In the genomic region with DNA sequence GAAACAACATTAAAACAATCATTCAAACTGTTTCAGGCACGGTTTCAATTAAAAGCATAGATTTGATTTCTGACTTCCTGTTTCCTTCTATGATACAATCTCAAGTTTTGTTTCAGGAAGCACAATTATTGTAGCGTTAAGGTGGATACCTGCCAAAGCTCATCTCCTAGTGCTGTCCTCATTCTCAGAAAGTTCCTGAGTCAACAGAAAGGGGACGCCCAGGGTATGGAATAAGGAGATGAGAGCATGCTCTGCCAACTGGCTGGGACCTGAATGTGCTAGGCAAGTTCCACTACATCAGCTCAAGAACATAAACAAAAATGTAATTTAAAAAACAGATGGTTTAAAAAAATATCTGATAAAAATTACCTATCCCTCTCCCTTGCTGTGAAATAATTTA, we compare ENCODE assay signal across 9 cellular contexts. TPM values are rescaled to one million over a fixed set of nuclear protein-coding genes. Genes with fewer than 3 reads are reported as not detected.
DNase-seq lines count a peak whose midpoint lies in the region; ATAC-seq and TF ChIP-seq lines count a peak whose summit lies in the region.
"Had no signal": no experiment of that assay in that cellular context is flagged by ENCODE, and none has a peak within 500 bp of the region (broad histone marks: within the 10 kb centered on the region; RNA-seq: fewer than 3 reads in every experiment).

No MANE protein-coding gene starts in this region.

- no peaks in the 10 kb centered on the region for H3K27me3 Mint-ChIP-seq in T-helper 1 cell treated with Interleukin-12 subunit alpha and Interleukin-12 subunit beta and Interleukin-4 antibody, amounts not matched to agents 30 μg/mL and 1 μg/mL, for 36 hours (ENCODE audit: low read depth)

- H3K36me3 ChIP-seq in left ventricle myocardium inferior, result no peaks in the 10 kb centered on the region

- ATAC-seq in left ventricle myocardium superior (no peak), foreskin keratinocyte (peak; percentile 33), GM21390 (IDR thresholded peaks at IDR 0.05; ENCODE audit: unreplicated experiment) (no peak), GM19397 (IDR thresholded peaks at IDR 0.05; ENCODE audit: unreplicated experiment) (no peak)

- peaks cover 40% of the 10 kb centered on the region for H3K4me1 Mint-ChIP-seq in T-helper 1 cell treated with Interleukin-12 subunit alpha and Interleukin-12 subunit beta and Interleukin-4 antibody, amounts not matched to agents 30 μg/mL and 1 μg/mL, for 36 hours (ENCODE audit: low read depth)

- H3K9me3 ChIP-seq in left ventricle myocardium inferior (replicated peaks), result no peaks in the 10 kb centered on the region

- intact Hi-C loops in left ventricle myocardium inferior (cut with micrococcal nuclease) (no loop called here), left ventricle myocardium superior (cut with micrococcal nuclease) (no loop called here)

- peaks cover 12% of the 10 kb centered on the region for H3K27me3 ChIP-seq in left ventricle myocardium inferior (ENCODE audit: low read depth)
- H3K27me3 ChIP-seq in foreskin keratinocyte, result no peaks in the 10 kb centered on the region

- H3K27ac Mint-ChIP-seq in T-helper 1 cell treated with Interleukin-12 subunit alpha and Interleukin-12 subunit beta and Interleukin-4 antibody, amounts not matched to agents 30 μg/mL and 1 μg/mL, for 36 hours, result peak overlapping the region; percentile 77

- DNase-seq in left ventricle myocardium inferior (no peak), left ventricle myocardium superior (no peak), foreskin keratinocyte (peak; percentile 31 to 65), globus pallidus (ENCODE audit: low spot score) (no peak), anterior cingulate cortex (lab: John Stamatoyannopoulos, UW) (no peak)
- DNase-seq: stimulated activated CD4-positive, alpha-beta T cell treated with anti-CD3 and anti-CD28 coated beads, Interleukin-2, amount 100 ng/mL, for 48 hours had no signal

- peak overlapping the region; percentile 85 for H3K4me3 Mint-ChIP-seq in T-helper 1 cell treated with Interleukin-12 subunit alpha and Interleukin-12 subunit beta and Interleukin-4 antibody, amounts not matched to agents 30 μg/mL and 1 μg/mL, for 36 hours

- H3K36me3 Mint-ChIP-seq in T-helper 1 cell treated with Interleukin-12 subunit alpha and Interleukin-12 subunit beta and Interleukin-4 antibody, amounts not matched to agents 30 μg/mL and 1 μg/mL, for 36 hours (ENCODE audit: low read depth), result peaks cover 17% of the 10 kb centered on the region

- peak; percentile 24 for TF ChIP-seq CTCF in left ventricle myocardium inferior (IDR thresholded peaks at IDR 0.05; ENCODE audit: borderline replicate concordance)
- peak; percentile 65 for TF ChIP-seq CTCF in foreskin keratinocyte (conservative IDR thresholded peaks at IDR 0.05)

- H3K4me1 ChIP-seq in left ventricle myocardium inferior (peaks cover 25% of the 10 kb centered on the region), foreskin keratinocyte (peaks cover 7% of the 10 kb centered on the region)

- peak overlapping the region; percentile 39 for H3K27ac ChIP-seq in left ventricle myocardium inferior (replicated peaks)
- no peak overlapping the region for H3K27ac ChIP-seq in foreskin keratinocyte

- H3K4me3 ChIP-seq in left ventricle myocardium inferior, result no peak overlapping the region

- H3K9me3 Mint-ChIP-seq in T-helper 1 cell treated with Interleukin-12 subunit alpha and Interleukin-12 subunit beta and Interleukin-4 antibody, amounts not matched to agents 30 μg/mL and 1 μg/mL, for 36 hours, result no peaks in the 10 kb centered on the region

RNA-seq across cellular contexts. Expression of a gene that starts 2.1 kb away (rescaled TPM):
- total RNA-seq in left ventricle myocardium inferior (4.1 TPM), left ventricle myocardium superior (4.0 TPM), foreskin keratinocyte (32.1 and 35.0 TPM in 2 replicates)
- polyA plus RNA-seq in foreskin keratinocyte, result 19.8 and 20.0 TPM in 2 replicates

Comparison
In these comparisons a context has a peak if more than half of its experiments do, and no peak if none do; other contexts are left out.
1. DNase-seq: peak in foreskin keratinocyte (2 of 2); none in left ventricle myocardium inferior (single experiment), left ventricle myocardium superior (single experiment), globus pallidus (single experiment) and anterior cingulate cortex (0 of 58).